In genomic region chr1:230123280-230124186, GRCh38 we compare ENCODE assay signal across 8 cellular contexts. TPM values are rescaled to one million over a fixed set of nuclear protein-coding genes. Genes with fewer than 3 reads are reported as not detected.
DNase-seq lines count a peak whose midpoint lies in the region; ATAC-seq and TF ChIP-seq lines count a peak whose summit lies in the region.

No MANE protein-coding gene starts in this region.

- ATAC-seq in activated T-cell treated with anti-CD3 and anti-CD28 coated beads, Interleukin-2, amount 50 U/mL, for 4 hours, result peak; percentile 65 to 72
- ATAC-seq in HG02981 (IDR thresholded peaks at IDR 0.05; ENCODE audit: unreplicated experiment) (peak; percentile 84), activated B cell treated with CpG ODN at 0.5 μM for 24 hours (ENCODE audit: low read depth) (peak; percentile 69)
- peak; percentile 93 for ATAC-seq in stimulated activated memory B cell treated with anti-CD40 and anti-IgM and Interleukin-4, amounts not matched to agents 10 μg/mL and 1 μg/mL and 100 μg/mL, for 72 hours

- no peak for DNase-seq in activated T-cell treated with anti-CD3 and anti-CD28 coated beads, Interleukin-2, amount 50 U/mL, for 4 hours
- DNase-seq in activated T-cell treated with anti-CD3 and anti-CD28 coated beads, Interleukin-2, amount 50 U/mL, for 1 hour, result no peak
- DNase-seq in activated B cell treated with CpG ODN at 0.5 μM for 24 hours (no peak), RKO (ENCODE audit: low spot score) (no peak), 8988T (no peak), UCSD-AML1 (lab: John Stamatoyannopoulos, UW; ENCODE audit: unreplicated experiment) (no peak)

- CTCF ChIA-PET in activated B cell treated with CpG ODN at 0.5 μM for 24 hours (lab: Charles Lee), result interaction anchor here (0.6 to 2.7 kb wide), 10 partner anchors 11 to 462 kb away, joined by 3 to 17 read pairs (median 6); partner anchors contain the start of gene GALNT2

- peaks cover 9% of the 10 kb centered on the region for H3K36me3 Mint-ChIP-seq in activated T-cell treated with anti-CD3 and anti-CD28 coated beads, Interleukin-2, amount 50 U/mL, for 4 hours (ENCODE audit: insufficient read depth)
- peaks cover 26% of the 10 kb centered on the region for H3K36me3 Mint-ChIP-seq in activated B cell treated with CpG ODN at 0.5 μM for 24 hours (ENCODE audit: low read depth)
- peaks cover 16% of the 10 kb centered on the region for H3K36me3 Mint-ChIP-seq in stimulated activated memory B cell treated with anti-CD40 and anti-IgM and Interleukin-4, amounts not matched to agents 10 μg/mL and 1 μg/mL and 100 μg/mL, for 72 hours

- TF ChIP-seq CTCF in activated B cell treated with CpG ODN at 0.5 μM for 24 hours (IDR thresholded peaks at IDR 0.05), result no peak

- intact Hi-C loops in activated B cell treated with CpG ODN at 0.5 μM for 24 hours (cut with micrococcal nuclease), result loop anchor here (1.0 to 5.0 kb wide), 10 partner anchors 13 to 646 kb away; partner anchors contain the start of gene GALNT2

- peak overlapping the region; percentile 90 for H3K27ac Mint-ChIP-seq in activated B cell treated with CpG ODN at 0.5 μM for 24 hours
- peak overlapping the region; percentile 97 for H3K27ac Mint-ChIP-seq in stimulated activated memory B cell treated with anti-CD40 and anti-IgM and Interleukin-4, amounts not matched to agents 10 μg/mL and 1 μg/mL and 100 μg/mL, for 72 hours

- no peak overlapping the region for H3K4me3 Mint-ChIP-seq in activated T-cell treated with anti-CD3 and anti-CD28 coated beads, Interleukin-2, amount 50 U/mL, for 4 hours
- peak overlapping the region; percentile 49 for H3K4me3 Mint-ChIP-seq in activated B cell treated with CpG ODN at 0.5 μM for 24 hours
- peak overlapping the region; percentile 66 for H3K4me3 Mint-ChIP-seq in stimulated activated memory B cell treated with anti-CD40 and anti-IgM and Interleukin-4, amounts not matched to agents 10 μg/mL and 1 μg/mL and 100 μg/mL, for 72 hours

- H3K27me3 Mint-ChIP-seq in activated T-cell treated with anti-CD3 and anti-CD28 coated beads, Interleukin-2, amount 50 U/mL, for 4 hours (ENCODE audit: low read depth), result no peaks in the 10 kb centered on the region
- H3K27me3 Mint-ChIP-seq in activated B cell treated with CpG ODN at 0.5 μM for 24 hours, result no peaks in the 10 kb centered on the region
- no peaks in the 10 kb centered on the region for H3K27me3 Mint-ChIP-seq in stimulated activated memory B cell treated with anti-CD40 and anti-IgM and Interleukin-4, amounts not matched to agents 10 μg/mL and 1 μg/mL and 100 μg/mL, for 72 hours

- POLR2A ChIA-PET in activated B cell treated with CpG ODN at 0.5 μM for 24 hours (lab: Charles Lee), result interaction anchor here (0.6 to 7.4 kb wide), 31 partner anchors 10 to 1717 kb away, joined by 3 to 222 read pairs (median 5); partner anchors contain the start of genes ABCB10, EXOC8, GALNT2 and TRIM11

- peaks cover 70% of the 10 kb centered on the region for H3K4me1 Mint-ChIP-seq in activated T-cell treated with anti-CD3 and anti-CD28 coated beads, Interleukin-2, amount 50 U/mL, for 4 hours (ENCODE audit: low read depth)
- peaks cover 95% of the 10 kb centered on the region for H3K4me1 Mint-ChIP-seq in activated B cell treated with CpG ODN at 0.5 μM for 24 hours
- peaks cover 93% of the 10 kb centered on the region for H3K4me1 Mint-ChIP-seq in stimulated activated memory B cell treated with anti-CD40 and anti-IgM and Interleukin-4, amounts not matched to agents 10 μg/mL and 1 μg/mL and 100 μg/mL, for 72 hours

- H3K9me3 Mint-ChIP-seq in activated T-cell treated with anti-CD3 and anti-CD28 coated beads, Interleukin-2, amount 50 U/mL, for 4 hours, result no peaks in the 10 kb centered on the region
- H3K9me3 Mint-ChIP-seq in activated B cell treated with CpG ODN at 0.5 μM for 24 hours, result no peaks in the 10 kb centered on the region
- H3K9me3 Mint-ChIP-seq in stimulated activated memory B cell treated with anti-CD40 and anti-IgM and Interleukin-4, amounts not matched to agents 10 μg/mL and 1 μg/mL and 100 μg/mL, for 72 hours, result no peaks in the 10 kb centered on the region

RNA-seq across cellular contexts. Expression of gene GALNT2, which starts 56.5 kb away (rescaled TPM):
- total RNA-seq in activated T-cell treated with anti-CD3 and anti-CD28 coated beads, Interleukin-2, amount 50 U/mL, for 4 hours, result 100 to 1,000 TPM in 1 of 3 donors, 10 to 100 TPM in 2; 83.9 to 101 (median 89.1) TPM
- total RNA-seq in activated B cell treated with CpG ODN at 0.5 μM for 24 hours, result 99.8 and 108 TPM in 2 replicates
